22 cellular contexts compared by ENCODE assay signal in genomic region chr15:75366163-75366562, GRCh38.
"Had no signal": no experiment of that assay in that cellular context is flagged by ENCODE, and none has a peak within 500 bp of the region (broad histone marks: within the 10 kb centered on the region; RNA-seq: fewer than 3 reads in every experiment).

No MANE protein-coding gene starts in this region.

- H3K4me3 ChIP-seq: esophagus muscularis mucosa, gastrocnemius medialis, heart right ventricle, lung, spleen, stomach, thoracic aorta, transverse colon had no signal

- ATAC-seq: gastrocnemius medialis, heart right ventricle, left colon, left ventricle myocardium superior, sciatic nerve had no signal

- H3K27ac ChIP-seq: epithelial cell of prostate, esophagus muscularis mucosa, gastrocnemius medialis, heart right ventricle, stomach, thoracic aorta, transverse colon had no signal

- H3K9me3 ChIP-seq: esophagus muscularis mucosa, gastrocnemius medialis, heart right ventricle, spleen, stomach, thoracic aorta, transverse colon had no signal

- H3K27me3 ChIP-seq: esophagus muscularis mucosa, gastrocnemius medialis, heart right ventricle, spleen, stomach, transverse colon had no signal

- DNase-seq: effector memory CD4-positive, alpha-beta T cell; gastrocnemius medialis; heart right ventricle; hypothalamus; islet precursor cell; left colon; left ventricle myocardium superior; mesendoderm; occipital lobe; spleen; stimulated activated CD4-positive, alpha-beta T cell treated with anti-CD3 and anti-CD28 coated beads, Interleukin-15, amount 100 ng/mL, for 24 hours; stimulated activated CD4-positive, alpha-beta T cell treated with anti-CD3 and anti-CD28 coated beads, Interleukin-1b, Interleukin-23, amount 100 ng/mL, for 48 hours; stimulated activated CD4-positive, alpha-beta T cell treated with anti-CD3 and anti-CD28 coated beads, Interleukin-4, amount 100 ng/mL, for 4 hours; stimulated activated naive CD4-positive, alpha-beta T cell; stomach; substantia nigra; transverse colon had no signal
